Comparison of ENCODE assay signal across 17 cellular contexts in the genomic region with DNA sequence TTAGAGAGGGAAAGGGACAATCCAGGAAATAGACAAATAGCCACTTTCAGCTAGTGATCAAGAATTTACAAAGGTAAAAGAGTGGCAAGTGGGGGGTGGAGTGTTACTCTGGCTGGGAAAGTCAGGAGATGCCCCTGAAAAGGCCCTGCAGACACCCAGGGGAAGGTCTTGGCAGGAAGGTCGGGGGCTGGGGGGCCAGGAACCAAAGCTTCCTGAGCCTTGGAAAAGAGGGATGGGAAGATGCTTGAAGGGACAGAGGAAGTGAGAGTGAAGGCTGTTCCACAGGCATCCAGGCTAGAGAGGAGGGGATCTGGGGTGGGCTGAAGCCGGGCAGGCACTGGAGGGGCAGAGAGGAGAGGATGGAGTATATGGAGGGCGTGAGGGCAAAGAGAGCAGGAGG. TPM values are rescaled to one million over a fixed set of nuclear protein-coding genes. Genes with fewer than 3 reads are reported as not detected.
"Had no signal": no experiment of that assay in that cellular context is flagged by ENCODE, and none has a peak within 500 bp of the region (broad histone marks: within the 10 kb centered on the region; RNA-seq: fewer than 3 reads in every experiment).

No MANE protein-coding gene starts in this region.

- DNase-seq: activated CD4-positive, alpha-beta T cell treated with anti-CD3 and anti-CD28 coated beads for 1 hour; activated CD4-positive, alpha-beta T cell treated with anti-CD3 and anti-CD28 coated beads, Interleukin-2, amount 50 U/mL, for 4 hours; activated naive CD4-positive, alpha-beta T cell treated with anti-CD3 and anti-CD28 coated beads, Interleukin-2, amount 50 U/mL, for 16 hours; esophagus squamous epithelium; hypothalamus; left ventricle myocardium inferior; posterior cingulate gyrus; stimulated activated CD4-positive, alpha-beta T cell treated with anti-CD3 and anti-CD28 coated beads, Interleukin-15, amount 100 ng/mL, for 24 hours; stimulated activated CD4-positive, alpha-beta T cell treated with anti-CD3 and anti-CD28 coated beads, Interleukin-4, amount 100 ng/mL, for 1 hour; stimulated activated naive B cell treated with anti-CD40 and anti-IgM and Interleukin-4, amounts not matched to agents 10 μg/mL and 1 μg/mL and 100 μg/mL, for 72 hours; T-helper 1 cell; T1000 had no signal

- H3K27ac ChIP-seq: left ventricle myocardium inferior, tibial artery had no signal

- H3K36me3 ChIP-seq: esophagus squamous epithelium, left ventricle myocardium inferior, tibial artery had no signal

- H3K9me3 ChIP-seq: esophagus squamous epithelium, left ventricle myocardium inferior, tibial artery had no signal

- H3K4me3 ChIP-seq: esophagus squamous epithelium, left ventricle myocardium inferior, tibial artery had no signal

- ATAC-seq: SK-N-SH treated with all-trans-retinoic acid at 6 μM for 48 hours; stimulated activated naive B cell treated with anti-CD40 and anti-IgM and Interleukin-4, amounts not matched to agents 10 μg/mL and 1 μg/mL and 100 μg/mL, for 72 hours had no signal

- H3K27me3 ChIP-seq: tibial artery had no signal

RNA-seq across cellular contexts. Expression of a gene that starts 3.9 kb away (rescaled TPM):
- total RNA-seq: bronchial epithelial cell, kidney epithelial cell, myocyte had no signal
